ENCODE assay signal across 16 cellular contexts in genomic region chr7:47045169-47045568, GRCh38.
DNase-seq lines count a peak whose midpoint lies in the region; ATAC-seq, FAIRE-seq and TF ChIP-seq lines count a peak whose summit lies in the region.
"Had no signal": no experiment of that assay in that cellular context is flagged by ENCODE, and none has a peak within 500 bp of the region (broad histone marks: within the 10 kb centered on the region; RNA-seq: fewer than 3 reads in every experiment).

No MANE protein-coding gene starts in this region.

- no peaks in the 10 kb centered on the region for H3K36me3 Mint-ChIP-seq in stimulated activated effector memory CD8-positive, alpha-beta T cell treated with anti-CD3 and anti-CD28 coated beads, Interleukin-12 subunit alpha, Interleukin-12 subunit beta, amount 100 ng/mL, for 72 hours
- H3K36me3 Mint-ChIP-seq in endodermal cell (ENCODE audit: low read depth) = no peaks in the 10 kb centered on the region
- no peaks in the 10 kb centered on the region for H3K36me3 Mint-ChIP-seq in Caco-2 (ENCODE audit: insufficient read depth, unreplicated experiment)

- peaks cover 2% of the 10 kb centered on the region for H3K9me3 Mint-ChIP-seq in stimulated activated effector memory CD8-positive, alpha-beta T cell treated with anti-CD3 and anti-CD28 coated beads, Interleukin-12 subunit alpha, Interleukin-12 subunit beta, amount 100 ng/mL, for 72 hours
- H3K9me3 Mint-ChIP-seq in endodermal cell = no peaks in the 10 kb centered on the region
- no peaks in the 10 kb centered on the region for H3K9me3 Mint-ChIP-seq in Caco-2 (ENCODE audit: unreplicated experiment)
- H3K9me3 Mint-ChIP-seq: activated CD4-positive, alpha-beta T cell treated with anti-CD3 and anti-CD28 coated beads, Interleukin-2, amount 10 ng/mL, durations not matched to agents 24 days and 14 days had no signal

- H3K4me3 ChIP-seq in BLaER1 = no peak overlapping the region
- H3K4me3 ChIP-seq in kidney (ENCODE audit: low read length in 2 of 2) = no peak overlapping the region
- no peak overlapping the region for H3K4me3 ChIP-seq in rectal smooth muscle tissue (ENCODE audit: low read length)
- H3K4me3 ChIP-seq in endodermal cell (ENCODE audit: low read length) = no peak overlapping the region
- no peak overlapping the region for H3K4me3 ChIP-seq in Caco-2 (ENCODE audit: low read depth, low read length)
- H3K4me3 ChIP-seq: skin epidermis had no signal

- no peak for FAIRE-seq in kidney (lab: Jason Lieb, UNC)

- ATAC-seq in stimulated activated effector memory CD8-positive, alpha-beta T cell treated with anti-CD3 and anti-CD28 coated beads, Interleukin-12 subunit alpha, Interleukin-12 subunit beta, amount 100 ng/mL, for 72 hours = no peak

- H3K27me3 ChIP-seq in BLaER1 = no peaks in the 10 kb centered on the region
- H3K27me3 ChIP-seq in rectal smooth muscle tissue (ENCODE audit: control insufficient read depth, insufficient read depth, low read length) = no peaks in the 10 kb centered on the region
- H3K27me3 ChIP-seq in endodermal cell (ENCODE audit: control insufficient read depth, insufficient read depth, low read length, poor library complexity, severe bottlenecking) = no peaks in the 10 kb centered on the region
- H3K27me3 ChIP-seq in Caco-2 (replicated peaks; ENCODE audit: control insufficient read depth, insufficient read depth, low read length) = no peaks in the 10 kb centered on the region; the same call in 1 of the 2 replicates

- no peaks in the 10 kb centered on the region for H3K4me1 Mint-ChIP-seq in stimulated activated effector memory CD8-positive, alpha-beta T cell treated with anti-CD3 and anti-CD28 coated beads, Interleukin-12 subunit alpha, Interleukin-12 subunit beta, amount 100 ng/mL, for 72 hours
- H3K4me1 Mint-ChIP-seq in endodermal cell = peaks cover 23% of the 10 kb centered on the region
- H3K4me1 Mint-ChIP-seq in Caco-2 (ENCODE audit: low read depth, unreplicated experiment) = no peaks in the 10 kb centered on the region
- H3K4me1 Mint-ChIP-seq: activated CD4-positive, alpha-beta T cell treated with anti-CD3 and anti-CD28 coated beads, Interleukin-2, amount 10 ng/mL, durations not matched to agents 24 days and 14 days had no signal

- intact Hi-C loops in kidney (cut with DNase I) = no loop called here
- intact Hi-C loops in Caco-2 (cut with micrococcal nuclease; ENCODE audit: unreplicated experiment) = no loop called here

- peak overlapping the region; percentile 70 for H3K4me2 ChIP-seq in BLaER1

- H4K20me1 ChIP-seq in BLaER1 = no peaks in the 10 kb centered on the region

- DNase-seq in amniotic epithelial cell (ENCODE audit: low read depth) (peak; percentile 25), kidney (peak; percentile 88), endodermal cell (no peak), Caco-2 (no peak), A172 (ENCODE audit: low spot score) (no peak)
- no peak for DNase-seq in stimulated activated effector memory CD8-positive, alpha-beta T cell treated with anti-CD3 and anti-CD28 coated beads, Interleukin-12 subunit alpha, Interleukin-12 subunit beta, amount 100 ng/mL, for 72 hours (ENCODE audit: low spot score in 2 of 2)
- DNase-seq: activated CD4-positive, alpha-beta T cell treated with anti-CD3 and anti-CD28 coated beads, Interleukin-2, amount 10 ng/mL, durations not matched to agents 24 days and 14 days; activated T-cell treated with anti-CD3 and anti-CD28 coated beads, Interleukin-2, amount 50 U/mL, for 48 hours; DMS153; KG1; NCI-H1694 treated with DMSO at 0.1 percent for 48 hours; NCI-H69; T-helper 2 cell had no signal

- no peak overlapping the region for H3K4me3 Mint-ChIP-seq in stimulated activated effector memory CD8-positive, alpha-beta T cell treated with anti-CD3 and anti-CD28 coated beads, Interleukin-12 subunit alpha, Interleukin-12 subunit beta, amount 100 ng/mL, for 72 hours
- H3K4me3 Mint-ChIP-seq in endodermal cell = no peak overlapping the region
- H3K4me3 Mint-ChIP-seq in Caco-2 (ENCODE audit: unreplicated experiment) = no peak overlapping the region
- H3K4me3 Mint-ChIP-seq: activated CD4-positive, alpha-beta T cell treated with anti-CD3 and anti-CD28 coated beads, Interleukin-2, amount 10 ng/mL, durations not matched to agents 24 days and 14 days had no signal

- POLR2A ChIA-PET in Caco-2 (lab: Charles Lee) = no interaction called here

- H3K27me3 Mint-ChIP-seq in endodermal cell (ENCODE audit: insufficient read depth) = peaks cover 10% of the 10 kb centered on the region
- H3K27me3 Mint-ChIP-seq in Caco-2 (ENCODE audit: insufficient read depth, unreplicated experiment) = peaks cover 25% of the 10 kb centered on the region
- H3K27me3 Mint-ChIP-seq: activated CD4-positive, alpha-beta T cell treated with anti-CD3 and anti-CD28 coated beads, Interleukin-2, amount 10 ng/mL, durations not matched to agents 24 days and 14 days had no signal

- TF ChIP-seq CTCF in kidney (IDR thresholded peaks at IDR 0.05; ENCODE audit: borderline replicate concordance, extremely low read depth, insufficient read depth) (no peak), endodermal cell (conservative IDR thresholded peaks at IDR 0.05) (no peak), Caco-2 (IDR thresholded peaks at IDR 0.05; ENCODE audit: insufficient read depth in 1 of 2, low read depth in 1 of 2, low read length in 1 of 2, severe bottlenecking in 1 of 2, unreplicated experiment in 1 of 2) (no peak)

- H3K27ac ChIP-seq in BLaER1 = no peak overlapping the region
- no peak overlapping the region for H3K27ac ChIP-seq in kidney (ENCODE audit: low read depth in 2 of 2, low read length in 2 of 2)
- peak overlapping the region; percentile 30 for H3K27ac ChIP-seq in rectal smooth muscle tissue (ENCODE audit: low read depth, low read length)
- H3K27ac ChIP-seq in endodermal cell (ENCODE audit: low read depth, low read length) = no peak overlapping the region

- H3K9ac ChIP-seq in BLaER1 (no peak overlapping the region), kidney (ENCODE audit: low read length in 2 of 2) (no peak overlapping the region), rectal smooth muscle tissue (ENCODE audit: low read length) (no peak overlapping the region), endodermal cell (ENCODE audit: extremely low read depth, low read length, poor library complexity, severe bottlenecking) (no peak overlapping the region)

- H3K9me3 ChIP-seq in BLaER1 = no peaks in the 10 kb centered on the region
- no peaks in the 10 kb centered on the region for H3K9me3 ChIP-seq in kidney (ENCODE audit: control insufficient read depth in 1 of 2, low read length in 2 of 2)
- H3K9me3 ChIP-seq in endodermal cell (ENCODE audit: control insufficient read depth, low read length) = no peaks in the 10 kb centered on the region
- H3K9me3 ChIP-seq in Caco-2 = no peaks in the 10 kb centered on the region; the same call in 1 of the 2 replicates

- WGBS in endodermal cell (ENCODE audit: insufficient coverage in 1 of 2, insufficient read length in 1 of 2), 2 experiments = 92% methylated on average over 2 to 4 of the region's 4 CpGs

- no TSS peak for BruUV-seq in Caco-2 (replicated peaks; lab: Mats Ljungman, UMichigan)

- H3K36me3 ChIP-seq in BLaER1 (no peaks in the 10 kb centered on the region), kidney (ENCODE audit: control insufficient read depth in 1 of 2, insufficient read depth in 2 of 2, low read length in 2 of 2) (no peaks in the 10 kb centered on the region), rectal smooth muscle tissue (ENCODE audit: control insufficient read depth, insufficient read depth, low read length) (no peaks in the 10 kb centered on the region), endodermal cell (ENCODE audit: control insufficient read depth, insufficient read depth, low read length) (no peaks in the 10 kb centered on the region), Caco-2 (ENCODE audit: control insufficient read depth, insufficient read depth, low read length) (no peaks in the 10 kb centered on the region)

- no peak overlapping the region for H3K27ac Mint-ChIP-seq in stimulated activated effector memory CD8-positive, alpha-beta T cell treated with anti-CD3 and anti-CD28 coated beads, Interleukin-12 subunit alpha, Interleukin-12 subunit beta, amount 100 ng/mL, for 72 hours
- H3K27ac Mint-ChIP-seq in endodermal cell (no peak overlapping the region), Caco-2 (ENCODE audit: unreplicated experiment) (no peak overlapping the region)
- H3K27ac Mint-ChIP-seq: activated CD4-positive, alpha-beta T cell treated with anti-CD3 and anti-CD28 coated beads, Interleukin-2, amount 10 ng/mL, durations not matched to agents 24 days and 14 days had no signal

- CTCF ChIA-PET in Caco-2 (lab: Charles Lee) = no interaction called here

- H3K4me1 ChIP-seq in BLaER1 = peaks cover 42% of the 10 kb centered on the region
- peaks cover 26 to 27% of the 10 kb centered on the region in 2 donors for H3K4me1 ChIP-seq in kidney (ENCODE audit: control insufficient read depth in 1 of 2, insufficient read depth in 1 of 2, low read depth in 1 of 2, low read length in 2 of 2)
- peaks cover 9% of the 10 kb centered on the region for H3K4me1 ChIP-seq in rectal smooth muscle tissue (ENCODE audit: control insufficient read depth, insufficient read depth, low read length)
- H3K4me1 ChIP-seq in endodermal cell (ENCODE audit: control insufficient read depth, insufficient read depth, low read length) = no peaks in the 10 kb centered on the region
- no peaks in the 10 kb centered on the region for H3K4me1 ChIP-seq in Caco-2

Comparison
In these comparisons a context has a peak if more than half of its experiments do, and no peak if none do; other contexts are left out.
1. DNase-seq: peak in amniotic epithelial cell (single experiment) and kidney (single experiment); none in stimulated activated effector memory CD8-positive, alpha-beta T cell treated with anti-CD3 and anti-CD28 coated beads, Interleukin-12 subunit alpha, Interleukin-12 subunit beta, amount 100 ng/mL, for 72 hours (0 of 2), endodermal cell (single experiment), Caco-2 (0 of 2) and A172 (single experiment).